In genomic region chr1:27832762-27833161, GRCh38 we compare ENCODE assay signal across 14 cellular contexts. TPM values are rescaled to one million over a fixed set of nuclear protein-coding genes. Genes with fewer than 3 reads are reported as not detected.
DNase-seq lines count a peak whose midpoint lies in the region; ATAC-seq, FAIRE-seq and TF ChIP-seq lines count a peak whose summit lies in the region.
"Had no signal": no experiment of that assay in that cellular context is flagged by ENCODE, and none has a peak within 500 bp of the region (broad histone marks: within the 10 kb centered on the region; RNA-seq: fewer than 3 reads in every experiment).

No MANE protein-coding gene starts in this region.

- H3K4me3 ChIP-seq in SK-N-SH (ENCODE audit: low read depth in 2 of 2, low read length in 1 of 2) = no peak overlapping the region
- no peak overlapping the region for H3K4me3 ChIP-seq in bronchial epithelial cell (ENCODE audit: low read depth, low read length)
- peak overlapping the region; percentile 89 for H3K4me3 ChIP-seq in neural progenitor cell
- H3K4me3 ChIP-seq: tibial nerve had no signal

- ATAC-seq in SK-N-SH treated with all-trans-retinoic acid at 6 μM for 48 hours (no peak), sciatic nerve (no peak)
- ATAC-seq: heart left ventricle had no signal

- no peak for TF ChIP-seq RAD21 in SK-N-SH (IDR thresholded peaks at IDR 0.05; ENCODE audit: low read length)

- no peak for TF ChIP-seq EP300 in SK-N-SH (IDR thresholded peaks at IDR 0.05; ENCODE audit: borderline replicate concordance in 1 of 2, low read depth in 1 of 2, low read length in 1 of 2)

- TF ChIP-seq CTCF in SK-N-SH (IDR thresholded peaks at IDR 0.05) = no peak
- TF ChIP-seq CTCF in bronchial epithelial cell (IDR thresholded peaks at IDR 0.05; ENCODE audit: insufficient read depth, low read length, severe bottlenecking) = no peak
- no peak for TF ChIP-seq CTCF in neural progenitor cell (IDR thresholded peaks at IDR 0.05)

- 64% methylated on average over 2 of the region's 2 CpGs for WGBS in SK-N-SH (ENCODE audit: low lambda C conversion rate)

- H3K27ac ChIP-seq in SK-N-SH (ENCODE audit: low read depth in 2 of 2, low read length in 1 of 2) = peak overlapping the region in 1 of 2 experiments; percentile 89; a peak in 2 of 4 replicates
- H3K27ac ChIP-seq in neural progenitor cell = no peak overlapping the region
- H3K27ac ChIP-seq: 22Rv1, tibial nerve had no signal

- H2AFZ ChIP-seq in SK-N-SH (ENCODE audit: low read depth) (no peak overlapping the region), neural progenitor cell (replicated peaks) (no peak overlapping the region)

- H4K20me1 ChIP-seq in SK-N-SH (ENCODE audit: insufficient read depth) (peaks cover 4% of the 10 kb centered on the region), neural progenitor cell (ENCODE audit: low read depth) (peaks cover 31% of the 10 kb centered on the region)

- H3K27me3 Mint-ChIP-seq in neural progenitor cell (ENCODE audit: insufficient read depth, low read depth) = peaks cover 2% of the 10 kb centered on the region
- H3K27me3 Mint-ChIP-seq: activated B cell treated with CpG ODN at 0.5 μM for 24 hours had no signal

- peaks cover 0 to 9% of the 10 kb centered on the region in 2 experiments; a peak in 2 of 4 replicates for H3K4me1 ChIP-seq in SK-N-SH (ENCODE audit: control insufficient read depth in 1 of 2, insufficient read depth in 2 of 2, low read depth in 1 of 2, low read length in 1 of 2)
- H3K4me1 ChIP-seq in neural progenitor cell = peaks cover 9% of the 10 kb centered on the region

- no peak for DNase-seq in SK-N-SH
- peak; percentile 51 for DNase-seq in M059J (ENCODE audit: low read depth)
- DNase-seq in bronchial epithelial cell (ENCODE audit: low read depth) = peak; percentile 61
- DNase-seq in neural progenitor cell (ENCODE audit: low spot score) = no peak
- DNase-seq in NK-92 (lab: John Stamatoyannopoulos, UW; ENCODE audit: unreplicated experiment) = no peak
- no peak for DNase-seq in SKM-1 (lab: John Stamatoyannopoulos, UW; ENCODE audit: unreplicated experiment)
- DNase-seq in sciatic nerve (ENCODE audit: low spot score) = no peak
- DNase-seq: activated B cell treated with CpG ODN at 0.5 μM for 24 hours; heart left ventricle; NK-92 treated with Interleukin-12 subunit alpha and Interleukin-12 subunit beta, amount 100 ng/mL, for 24 hours; stimulated activated CD4-positive, alpha-beta T cell treated with anti-CD3 and anti-CD28 coated beads, Interleukin-4, amount 100 ng/mL, for 1 hour had no signal

- H3F3A ChIP-seq in SK-N-SH (replicated peaks; ENCODE audit: insufficient read depth) = peaks cover 11% of the 10 kb centered on the region
- peaks cover 10% of the 10 kb centered on the region for H3F3A ChIP-seq in neural progenitor cell (ENCODE audit: low read depth)

- POLR2A ChIA-PET in SK-N-SH (lab: Yijun Ruan, JAX) = no interaction called here

- H3K36me3 ChIP-seq in SK-N-SH (replicated peaks in 1 of 2; ENCODE audit: control insufficient read depth in 1 of 2, insufficient read depth in 2 of 2, low read length in 1 of 2) (peaks cover 32 to 34% of the 10 kb centered on the region in 2 experiments), bronchial epithelial cell (ENCODE audit: control insufficient read depth, insufficient read depth, low read length) (no peaks in the 10 kb centered on the region), neural progenitor cell (peaks cover 6% of the 10 kb centered on the region)

- H3K27me3 ChIP-seq in SK-N-SH (ENCODE audit: insufficient read depth) (no peaks in the 10 kb centered on the region), bronchial epithelial cell (ENCODE audit: control insufficient read depth, insufficient read depth, low read length) (no peaks in the 10 kb centered on the region), neural progenitor cell (no peaks in the 10 kb centered on the region)
- H3K27me3 ChIP-seq: heart left ventricle, tibial nerve had no signal

- H3K79me2 ChIP-seq in SK-N-SH (ENCODE audit: insufficient read depth) = peaks cover 71% of the 10 kb centered on the region
- peaks cover 71% of the 10 kb centered on the region for H3K79me2 ChIP-seq in neural progenitor cell (ENCODE audit: low read depth)

- peak overlapping the region; percentile 79 for H3K4me2 ChIP-seq in SK-N-SH
- H3K4me2 ChIP-seq in neural progenitor cell = peak overlapping the region; percentile 85

- no peak overlapping the region for H3K27ac Mint-ChIP-seq in neural progenitor cell

- no peaks in the 10 kb centered on the region for H3K9me3 Mint-ChIP-seq in neural progenitor cell
- H3K9me3 Mint-ChIP-seq: activated B cell treated with CpG ODN at 0.5 μM for 24 hours had no signal

- no peaks in the 10 kb centered on the region for H3K9me3 ChIP-seq in SK-N-SH
- H3K9me3 ChIP-seq in neural progenitor cell (ENCODE audit: low read depth) = no peaks in the 10 kb centered on the region
- H3K9me3 ChIP-seq: heart left ventricle, tibial nerve had no signal

- no peaks in the 10 kb centered on the region for H3K9me2 ChIP-seq in SK-N-SH

- peaks cover 9% of the 10 kb centered on the region for H3K36me3 Mint-ChIP-seq in neural progenitor cell

- H3K4me3 Mint-ChIP-seq in neural progenitor cell = peak overlapping the region; percentile 93

- H3K9ac ChIP-seq in SK-N-SH (no peak overlapping the region; the same call in 1 of the 2 replicates), neural progenitor cell (no peak overlapping the region)

- CTCF ChIA-PET in SK-N-SH (lab: Yijun Ruan, JAX) = interaction anchor here (1.7 to 2.2 kb wide), 2 partner anchors 25 to 163 kb away, joined by 6 to 7 read pairs; no protein-coding TSS in a partner anchor

- FAIRE-seq in bronchial epithelial cell (lab: Jason Lieb, UNC) = no peak

- H3K4me1 Mint-ChIP-seq in neural progenitor cell = peaks cover 20% of the 10 kb centered on the region

- intact Hi-C loops in sciatic nerve (cut with DNase I) = no loop called here

TF ChIP-seq in SK-N-SH, 30 proteins besides CTCF, POLR2A, EP300 and RAD21 (continues in another document):
- TF ChIP-seq TEAD4 (IDR thresholded peaks at IDR 0.05; ENCODE audit: borderline replicate concordance, insufficient read depth) = no peak
- no peak for TF ChIP-seq SIN3A (IDR thresholded peaks at IDR 0.05; ENCODE audit: borderline replicate concordance, low read depth, low read length)
- peak; percentile 40; the same call in 1 of the 2 replicates for TF ChIP-seq FOSL2 (IDR thresholded peaks at IDR 0.05; ENCODE audit: borderline replicate concordance, low read depth)
- no peak for TF ChIP-seq POLR2AphosphoS5 (IDR thresholded peaks at IDR 0.05; ENCODE audit: low read depth, low read length)
- no peak for TF ChIP-seq RCOR1 (IDR thresholded peaks at IDR 0.05; ENCODE audit: low read length)
- peak; percentile 40; the same call in 1 of the 2 replicates for TF ChIP-seq MAX (IDR thresholded peaks at IDR 0.05; ENCODE audit: low read depth)
- no peak for TF ChIP-seq RXRA (IDR thresholded peaks at IDR 0.05; ENCODE audit: borderline replicate concordance, low read depth)

TF ChIP-seq in SK-N-SH treated with all-trans-retinoic acid at 6 μM for 48 hours, 23 proteins besides CTCF, POLR2A, EP300 and RAD21:
- TF ChIP-seq, protein P1, sequence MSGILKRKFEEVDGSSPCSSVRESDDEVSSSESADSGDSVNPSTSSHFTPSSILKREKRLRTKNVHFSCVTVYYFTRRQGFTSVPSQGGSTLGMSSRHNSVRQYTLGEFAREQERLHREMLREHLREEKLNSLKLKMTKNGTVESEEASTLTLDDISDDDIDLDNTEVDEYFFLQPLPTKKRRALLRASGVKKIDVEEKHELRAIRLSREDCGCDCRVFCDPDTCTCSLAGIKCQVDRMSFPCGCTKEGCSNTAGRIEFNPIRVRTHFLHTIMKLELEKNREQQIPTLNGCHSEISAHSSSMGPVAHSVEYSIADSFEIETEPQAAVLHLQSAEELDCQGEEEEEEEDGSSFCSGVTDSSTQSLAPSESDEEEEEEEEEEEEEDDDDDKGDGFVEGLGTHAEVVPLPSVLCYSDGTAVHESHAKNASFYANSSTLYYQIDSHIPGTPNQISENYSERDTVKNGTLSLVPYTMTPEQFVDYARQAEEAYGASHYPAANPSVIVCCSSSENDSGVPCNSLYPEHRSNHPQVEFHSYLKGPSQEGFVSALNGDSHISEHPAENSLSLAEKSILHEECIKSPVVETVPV (CRISPR knock-in tag; IDR thresholded peaks at IDR 0.05) = no peak
- TF ChIP-seq PPARA (CRISPR knock-in tag; IDR thresholded peaks at IDR 0.05; ENCODE audit: borderline replicate concordance) (no peak), ZNF70 (CRISPR knock-in tag; IDR thresholded peaks at IDR 0.05) (no peak)

RNA-seq across cellular contexts. Expression of gene PPP1R8, which starts 2.2 kb away (rescaled TPM):
- polyA plus RNA-seq in SK-N-SH (2012; rRNA removed) = 41.8 and 55.4 TPM in 2 replicates
- polyA plus RNA-seq in SK-N-SH (2012; cell fraction: cytosol; rRNA removed) = 46.2 and 58.1 TPM in 2 replicates
- polyA plus RNA-seq in SK-N-SH (2012; cell fraction: nucleus; rRNA removed) = 15.8 and 32.2 TPM in 2 replicates
- 37.8 and 52.1 TPM in 2 replicates for total RNA-seq in M059J (2014; rRNA removed; shearing (Covaris generic))
- total RNA-seq in bronchial epithelial cell (46.7 and 51.9 TPM in 2 replicates), neural progenitor cell (ENCODE audit: low replicate concordance) (61.2 and 66.3 TPM in 2 replicates), sciatic nerve (32.5 TPM)

RNA-seq across cellular contexts. Expression of gene THEMIS2, which starts 39.6 kb away (rescaled TPM):
- 4.1 and 4.9 TPM in 2 replicates for polyA plus RNA-seq in SK-N-SH (2012; rRNA removed)
- 2.2 and 3.0 TPM in 2 replicates for polyA plus RNA-seq in SK-N-SH (2012; cell fraction: cytosol; rRNA removed)
- 5.5 and 6.4 TPM in 2 replicates for polyA plus RNA-seq in SK-N-SH (2012; cell fraction: nucleus; rRNA removed)
- 13.6 and 23.5 TPM in 2 replicates for total RNA-seq in M059J (2014; rRNA removed; shearing (Covaris generic))
- total RNA-seq in bronchial epithelial cell = 2.1 and 2.4 TPM in 2 replicates
- 1.7 and 6.7 TPM in 2 replicates for total RNA-seq in neural progenitor cell (ENCODE audit: low replicate concordance)
- 25.7 TPM for total RNA-seq in sciatic nerve

RNA-seq across cellular contexts. Expression of gene STX12, which starts 59.7 kb away (rescaled TPM):
- polyA plus RNA-seq in SK-N-SH (2012; rRNA removed) = 12.4 and 12.9 TPM in 2 replicates
- 17.9 and 20.8 TPM in 2 replicates for polyA plus RNA-seq in SK-N-SH (2012; cell fraction: cytosol; rRNA removed)
- 13.6 and 23.4 TPM in 2 replicates for polyA plus RNA-seq in SK-N-SH (2012; cell fraction: nucleus; rRNA removed)
- total RNA-seq in M059J (2014; rRNA removed; shearing (Covaris generic)) = 54.4 and 59.1 TPM in 2 replicates
- total RNA-seq in bronchial epithelial cell = 29.7 and 36.2 TPM in 2 replicates
- total RNA-seq in neural progenitor cell (ENCODE audit: low replicate concordance) = 16.0 and 24.1 TPM in 2 replicates
- total RNA-seq in sciatic nerve = 72.2 TPM

Comparison
In these comparisons a context has a peak if more than half of its experiments do, and no peak if none do; other contexts are left out.
1. DNase-seq: peak in M059J (single experiment) and bronchial epithelial cell (single experiment); none in SK-N-SH (single experiment), neural progenitor cell (single experiment), NK-92 (single experiment), SKM-1 (single experiment) and sciatic nerve (single experiment).